Comparison of ENCODE assay signal across 25 cellular contexts in genomic region chr19:11657307-11657706, GRCh38.
DNase-seq lines count a peak whose midpoint lies in the region; ATAC-seq and TF ChIP-seq lines count a peak whose summit lies in the region.
"Had no signal": no experiment of that assay in that cellular context is flagged by ENCODE, and none has a peak within 500 bp of the region (broad histone marks: within the 10 kb centered on the region; RNA-seq: fewer than 3 reads in every experiment).

No MANE protein-coding gene starts in this region.

- no peaks in the 10 kb centered on the region for H3K27me3 ChIP-seq in endodermal cell (ENCODE audit: control insufficient read depth, insufficient read depth, low read length, poor library complexity, severe bottlenecking)
- H3K27me3 ChIP-seq: SJSA1, stomach had no signal

- no peak overlapping the region for H3K27ac ChIP-seq in endodermal cell (ENCODE audit: low read depth, low read length)
- H3K27ac ChIP-seq: SJSA1, stomach had no signal

- peaks cover 2% of the 10 kb centered on the region for H3K4me1 ChIP-seq in endodermal cell (ENCODE audit: control insufficient read depth, insufficient read depth, low read length)
- H3K4me1 ChIP-seq: SJSA1, stomach had no signal

- TF ChIP-seq CTCF in endodermal cell (conservative IDR thresholded peaks at IDR 0.05) = no peak

- H3K27ac Mint-ChIP-seq in endodermal cell = no peak overlapping the region
- H3K27ac Mint-ChIP-seq: activated CD4-positive, alpha-beta T cell treated with anti-CD3 and anti-CD28 coated beads for 36 hours; activated naive CD4-positive, alpha-beta T cell treated with anti-CD3 and anti-CD28 coated beads for 36 hours; activated T-cell treated with anti-CD3 and anti-CD28 coated beads, Interleukin-2, amount 50 U/mL, for 72 hours; CD8-positive, alpha-beta memory T cell; GM23338 had no signal

- H3K4me3 Mint-ChIP-seq in endodermal cell = no peak overlapping the region
- H3K4me3 Mint-ChIP-seq: activated CD4-positive, alpha-beta T cell treated with anti-CD3 and anti-CD28 coated beads for 36 hours; activated naive CD4-positive, alpha-beta T cell treated with anti-CD3 and anti-CD28 coated beads for 36 hours; activated T-cell treated with anti-CD3 and anti-CD28 coated beads, Interleukin-2, amount 50 U/mL, for 72 hours; CD8-positive, alpha-beta memory T cell; GM23338; naive thymus-derived CD4-positive, alpha-beta T cell had no signal

- no peaks in the 10 kb centered on the region for H3K27me3 Mint-ChIP-seq in endodermal cell (ENCODE audit: insufficient read depth)

- H3K4me1 Mint-ChIP-seq in endodermal cell = no peaks in the 10 kb centered on the region
- H3K4me1 Mint-ChIP-seq: activated CD4-positive, alpha-beta T cell treated with anti-CD3 and anti-CD28 coated beads for 36 hours; CD8-positive, alpha-beta memory T cell; GM23338; naive thymus-derived CD4-positive, alpha-beta T cell had no signal

- peaks cover 38% of the 10 kb centered on the region for H3K36me3 ChIP-seq in endodermal cell (ENCODE audit: control insufficient read depth, insufficient read depth, low read length)

- peaks cover 39% of the 10 kb centered on the region for H3K36me3 Mint-ChIP-seq in endodermal cell (ENCODE audit: low read depth)

- 81 to 94% methylated on average over 2 to 3 of the region's 3 CpGs for WGBS in endodermal cell (ENCODE audit: insufficient coverage in 1 of 2, insufficient read length in 1 of 2), 2 experiments

- peak; percentile 50 for DNase-seq in DMS153 (lab: John Stamatoyannopoulos, UW)
- no peak for DNase-seq in DMS153 treated with DMSO at 0.1 percent for 48 hours (lab: John Stamatoyannopoulos, UW; ENCODE audit: unreplicated experiment)
- DNase-seq in M059J (ENCODE audit: low read depth) = peak; percentile 10
- DNase-seq in NCI-H69 (lab: John Stamatoyannopoulos, UW) = peak; percentile 82
- DNase-seq in endodermal cell = no peak
- no peak for DNase-seq in DMS79 (lab: John Stamatoyannopoulos, UW)
- DNase-seq in GDM1 (lab: John Stamatoyannopoulos, UW) = no peak
- DNase-seq: 8988T; activated CD4-positive, alpha-beta T cell treated with anti-CD3 and anti-CD28 coated beads for 36 hours; activated naive CD4-positive, alpha-beta T cell treated with anti-CD3 and anti-CD28 coated beads for 36 hours; activated T-cell treated with anti-CD3 and anti-CD28 coated beads, Interleukin-2, amount 50 U/mL, for 72 hours; AML-193; amygdala; CD8-positive, alpha-beta memory T cell; head of caudate nucleus; mesenchymal stem cell; naive thymus-derived CD4-positive, alpha-beta T cell; NCI-H187; stomach; T-helper 1 cell; trophoblast cell had no signal

- no peak for ATAC-seq in GM19035 (IDR thresholded peaks at IDR 0.05; ENCODE audit: unreplicated experiment)
- ATAC-seq: activated CD4-positive, alpha-beta T cell treated with anti-CD3 and anti-CD28 coated beads for 36 hours; activated T-cell treated with anti-CD3 and anti-CD28 coated beads, Interleukin-2, amount 50 U/mL, for 72 hours; GM23338; naive thymus-derived CD4-positive, alpha-beta T cell; Panc1 had no signal

- peaks cover 69% of the 10 kb centered on the region for H3K9me3 Mint-ChIP-seq in endodermal cell

- H3K9me3 ChIP-seq in endodermal cell (ENCODE audit: control insufficient read depth, low read length) = peaks cover 63% of the 10 kb centered on the region

- H3K9ac ChIP-seq in endodermal cell (ENCODE audit: extremely low read depth, low read length, poor library complexity, severe bottlenecking) = no peak overlapping the region

- H3K4me3 ChIP-seq in endodermal cell (ENCODE audit: low read length) = peak overlapping the region; percentile 19
- H3K4me3 ChIP-seq: GM23338, SJSA1, stomach had no signal

Comparison
In these comparisons a context has a peak if more than half of its experiments do, and no peak if none do; other contexts are left out.
1. DNase-seq: peak in DMS153 (single experiment), M059J (single experiment) and NCI-H69 (single experiment); none in DMS153 treated with DMSO at 0.1 percent for 48 hours (single experiment), endodermal cell (single experiment), DMS79 (single experiment) and GDM1 (single experiment).